Comparison of ENCODE assay signal across 7 cellular contexts in genomic region chr11:88975466-88975865, GRCh38.
A peak's percentile ranks its signal among the peaks of the same experiment; 100 is the strongest.
DNase-seq lines count a peak whose midpoint lies in the region; FAIRE-seq and TF ChIP-seq lines count a peak whose summit lies in the region.
"Not testable (repeated sequence)": the region's sequence is repeated elsewhere in the genome, so short reads cannot be mapped to it uniquely, and the experiment has no call there.

No MANE protein-coding gene starts in this region.

- not testable (repeated sequence) for TF ChIP-seq CTCF in D721Med (IDR thresholded peaks at IDR 0.05; ENCODE audit: insufficient read depth, missing control alignments); epithelial cell of esophagus (IDR thresholded peaks at IDR 0.05; ENCODE audit: insufficient read depth, low read depth, low read length, missing control alignments)

- not testable (repeated sequence) for H3K9me3 ChIP-seq in MG63

- not testable (repeated sequence) for TF ChIP-seq POLR2A in H54 (IDR thresholded peaks at IDR 0.05; ENCODE audit: low read depth, low read length)

- not testable (repeated sequence) for H3K4me3 ChIP-seq in MG63; epithelial cell of esophagus (ENCODE audit: low read length)

- DNase-seq in D721Med (ENCODE audit: insufficient read length, low spot score); H54 (ENCODE audit: insufficient read length, low spot score); urothelium cell line (ENCODE audit: low spot score): not testable (repeated sequence)
- DNase-seq in MG63 (peak; percentile 30), astrocyte of the hippocampus (ENCODE audit: low read depth, low spot score) (peak; percentile 18), epithelial cell of esophagus (ENCODE audit: low read depth) (peak; percentile 52), iris pigment epithelial cell (ENCODE audit: low read depth) (peak; percentile 4)

- FAIRE-seq in D721Med (lab: Jason Lieb, UNC) = peak; percentile 69
- FAIRE-seq in H54 (lab: Jason Lieb, UNC) = peak; percentile 70
- FAIRE-seq in urothelium cell line (lab: Jason Lieb, UNC) = peak; percentile 92

- not testable (repeated sequence) for H3K27me3 ChIP-seq in MG63

- not testable (repeated sequence) for H3K36me3 ChIP-seq in MG63
